In the genomic region with DNA sequence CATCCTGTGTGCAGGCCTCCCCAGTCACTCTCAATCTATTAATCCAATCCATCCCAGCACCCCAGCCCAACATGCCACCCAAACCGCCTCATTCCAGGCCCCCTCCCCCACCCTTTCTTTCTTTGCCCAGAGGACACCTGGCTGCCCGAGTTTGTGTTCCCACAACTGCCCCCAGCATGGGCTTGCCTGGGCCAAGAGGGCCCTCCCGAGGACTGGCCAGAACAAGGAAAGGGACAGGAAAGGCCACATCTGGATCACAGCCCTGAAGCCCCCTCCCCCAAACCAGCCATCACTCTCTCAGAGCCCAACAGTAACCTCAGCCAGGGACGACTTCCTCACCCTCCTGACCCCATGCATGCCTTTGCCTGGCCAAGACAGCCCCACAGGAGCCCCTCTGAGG, we compare ENCODE assay signal across 18 cellular contexts. TPM values are rescaled to one million over a fixed set of nuclear protein-coding genes. Genes with fewer than 3 reads are reported as not detected.
DNase-seq lines count a peak whose midpoint lies in the region; ATAC-seq, FAIRE-seq and TF ChIP-seq lines count a peak whose summit lies in the region.
"Had no signal": no experiment of that assay in that cellular context is flagged by ENCODE, and none has a peak within 500 bp of the region (broad histone marks: within the 10 kb centered on the region; RNA-seq: fewer than 3 reads in every experiment).

No MANE protein-coding gene starts in this region.

- H3K4me3 ChIP-seq in cardiac fibroblast (replicated peaks in 1 of 2; ENCODE audit: low read depth in 2 of 2, low read length in 2 of 2) (peak overlapping the region; percentile 59), thoracic aorta (peak overlapping the region; percentile 74)

- H3K27me3 ChIP-seq in H9 (ENCODE audit: insufficient read depth, low read length) (no peaks in the 10 kb centered on the region), thoracic aorta (replicated peaks; ENCODE audit: insufficient read depth) (no peaks in the 10 kb centered on the region)

- H3K27me3 Mint-ChIP-seq in H9 (ENCODE audit: low read depth) (peaks cover 35% of the 10 kb centered on the region), mesothelial cell of epicardium (ENCODE audit: low read depth) (peaks cover 15% of the 10 kb centered on the region)

- no peak overlapping the region for H3K9ac ChIP-seq in H9 (ENCODE audit: extremely low read depth, insufficient read length, low read length)

- no peak overlapping the region for H3K4me2 ChIP-seq in H9 (ENCODE audit: insufficient read depth, insufficient read length, low read length)

- no peak overlapping the region for H4K91ac ChIP-seq in H9 (ENCODE audit: insufficient read length, low read depth, low read length)

- H3K4me1 ChIP-seq in H9 (ENCODE audit: insufficient read depth, low read length), result 0 out of 2 replicates have a peak, but pooled peaks cover 2% of the 10 kb centered on the region
- H3K4me1 ChIP-seq in thoracic aorta (ENCODE audit: control insufficient read depth in 1 of 2, low read depth in 2 of 2), result peaks cover 25 to 82% of the 10 kb centered on the region in 2 donors

- H2BK12ac ChIP-seq in H9 (ENCODE audit: insufficient read length, low read depth, low read length), result no peak overlapping the region

- H4K5ac ChIP-seq in H9 (ENCODE audit: insufficient read length, low read depth, low read length), result no peak overlapping the region

- TF ChIP-seq CTCF in H9 (conservative IDR thresholded peaks at IDR 0.05) (no peak), cardiac fibroblast (IDR thresholded peaks at IDR 0.05; ENCODE audit: low read depth, low read length) (no peak), mesothelial cell of epicardium (IDR thresholded peaks at IDR 0.05; ENCODE audit: unreplicated experiment) (no peak), thoracic aorta (IDR thresholded peaks at IDR 0.05) (no peak)

- H2BK120ac ChIP-seq in H9 (ENCODE audit: low read depth, low read length, poor library complexity, severe bottlenecking), result no peak overlapping the region

- H2BK5ac ChIP-seq in H9 (ENCODE audit: insufficient read length, low read length), result no peak overlapping the region

- FAIRE-seq in GM19239 (lab: Jason Lieb, UNC), result no peak
- FAIRE-seq: GM18507 had no signal

- no peaks in the 10 kb centered on the region for H3K36me3 ChIP-seq in thoracic aorta

- H2BK20ac ChIP-seq in H9 (ENCODE audit: low read depth, low read length, poor library complexity, severe bottlenecking), result no peak overlapping the region

- H3K23ac ChIP-seq in H9 (ENCODE audit: insufficient read length, low read depth, low read length), result no peak overlapping the region

- peak overlapping the region; percentile 3; the same call in 1 of the 2 replicates for H3K14ac ChIP-seq in H9 (ENCODE audit: insufficient read depth, low read length)

- no peak overlapping the region for H3T11ph ChIP-seq in H9 (ENCODE audit: low read length)

- no peak overlapping the region for H4K8ac ChIP-seq in H9 (replicated peaks; ENCODE audit: insufficient read length, low read depth, low read length)

- H3K4me1 Mint-ChIP-seq in H9, result peaks cover 21 to 30% of the 10 kb centered on the region in 2 experiments
- H3K4me1 Mint-ChIP-seq in mesothelial cell of epicardium, result peaks cover 47% of the 10 kb centered on the region
- H3K4me1 Mint-ChIP-seq: stimulated activated effector memory CD8-positive, alpha-beta T cell treated with anti-CD3 and anti-CD28 coated beads, Interleukin-12 subunit alpha, Interleukin-12 subunit beta, amount 100 ng/mL, for 72 hours had no signal

- H3K36me3 Mint-ChIP-seq in H9 (ENCODE audit: insufficient read depth in 1 of 3, low read depth in 3 of 3) (no peaks in the 10 kb centered on the region), mesothelial cell of epicardium (no peaks in the 10 kb centered on the region)
- H3K36me3 Mint-ChIP-seq: stimulated activated effector memory CD8-positive, alpha-beta T cell treated with anti-CD3 and anti-CD28 coated beads, Interleukin-12 subunit alpha, Interleukin-12 subunit beta, amount 100 ng/mL, for 72 hours had no signal

- no peak overlapping the region for H2BK15ac ChIP-seq in H9 (ENCODE audit: low read depth, low read length)

- no peaks in the 10 kb centered on the region for H3K9me3 Mint-ChIP-seq in H9
- H3K9me3 Mint-ChIP-seq in mesothelial cell of epicardium, result no peaks in the 10 kb centered on the region
- H3K9me3 Mint-ChIP-seq: effector memory CD8-positive, alpha-beta T cell; stimulated activated effector memory CD8-positive, alpha-beta T cell treated with anti-CD3 and anti-CD28 coated beads, Interleukin-12 subunit alpha, Interleukin-12 subunit beta, amount 100 ng/mL, for 72 hours had no signal

- no peak overlapping the region; a peak in 1 of 5 replicates for H3K4me3 Mint-ChIP-seq in H9
- H3K4me3 Mint-ChIP-seq in mesothelial cell of epicardium, result peak overlapping the region; percentile 62
- H3K4me3 Mint-ChIP-seq: effector memory CD8-positive, alpha-beta T cell; stimulated activated effector memory CD8-positive, alpha-beta T cell treated with anti-CD3 and anti-CD28 coated beads, Interleukin-12 subunit alpha, Interleukin-12 subunit beta, amount 100 ng/mL, for 72 hours had no signal

- no peak overlapping the region for H3K56ac ChIP-seq in H9 (ENCODE audit: insufficient read length, low read depth, low read length)

- H3K79me2 ChIP-seq in H9 (ENCODE audit: insufficient read depth, low read length), result no peaks in the 10 kb centered on the region

- no peak overlapping the region; a peak in 1 of 7 replicates for H3K27ac Mint-ChIP-seq in H9
- peak overlapping the region; percentile 57 for H3K27ac Mint-ChIP-seq in mesothelial cell of epicardium
- H3K27ac Mint-ChIP-seq: effector memory CD8-positive, alpha-beta T cell; stimulated activated effector memory CD8-positive, alpha-beta T cell treated with anti-CD3 and anti-CD28 coated beads, Interleukin-12 subunit alpha, Interleukin-12 subunit beta, amount 100 ng/mL, for 72 hours had no signal

- H2AFZ ChIP-seq in H9 (ENCODE audit: low read length), result no peak overlapping the region

- H2AK5ac ChIP-seq in H9 (ENCODE audit: insufficient read length, low read length), result no peak overlapping the region

- H3K27ac ChIP-seq in H9 (ENCODE audit: insufficient read length, low read depth, low read length) (no peak overlapping the region), thoracic aorta (peak overlapping the region; percentile 89 to 91)

- H3K79me1 ChIP-seq in H9 (ENCODE audit: insufficient read depth, low read depth, low read length, poor library complexity, severe bottlenecking), result no peaks in the 10 kb centered on the region

- H3K4ac ChIP-seq in H9 (ENCODE audit: low read depth, low read length), result no peak overlapping the region

- DNase-seq in H9, result no peak
- DNase-seq in cardiac fibroblast (ENCODE audit: low read depth in 2 of 2), result no peak
- DNase-seq in mesothelial cell of epicardium (ENCODE audit: low spot score in 2 of 2, unreplicated experiment in 2 of 2), result no peak
- DNase-seq in thoracic aorta (ENCODE audit: low spot score), result no peak
- no peak for DNase-seq in DMS114 treated with DMSO at 0.1 percent for 48 hours (lab: John Stamatoyannopoulos, UW; ENCODE audit: unreplicated experiment)
- DNase-seq in activated T-cell treated with anti-CD3 and anti-CD28 coated beads for 4 hours, result no peak
- no peak for DNase-seq in GM19239 (ENCODE audit: insufficient read length, low spot score)
- DNase-seq: activated CD4-positive, CD25-positive, alpha-beta regulatory T cell; amniotic stem cell; COR-L47; effector memory CD8-positive, alpha-beta T cell; GF-D8; NK-92 treated with Interleukin-12 subunit alpha and Interleukin-12 subunit beta, amount 100 ng/mL, for 24 hours; posterior cingulate gyrus; stimulated activated CD4-positive, alpha-beta T cell treated with anti-CD3 and anti-CD28 coated beads, Interleukin-4, amount 100 ng/mL, for 1 hour had no signal

- WGBS in H9 (ENCODE audit: extremely low coverage, insufficient read length, low lambda C conversion rate), result no CpG with 5 or more reads among the region's 4 CpGs

- H4K20me1 ChIP-seq in H9 (ENCODE audit: control insufficient read depth, insufficient read depth, insufficient read length), result no peaks in the 10 kb centered on the region

- ATAC-seq in thoracic aorta (ENCODE audit: insufficient number of reproducible peaks, low FRiP score, low read depth), result no peak
- ATAC-seq in activated CD4-positive, CD25-positive, alpha-beta regulatory T cell treated with anti-CD3 and anti-CD28 coated beads, Interleukin-2, amount 50 U/mL, for 24 hours, result no peak
- ATAC-seq: effector memory CD8-positive, alpha-beta T cell; stimulated activated effector memory CD8-positive, alpha-beta T cell treated with anti-CD3 and anti-CD28 coated beads, Interleukin-12 subunit alpha, Interleukin-12 subunit beta, amount 100 ng/mL, for 72 hours had no signal

- H3K18ac ChIP-seq in H9 (ENCODE audit: insufficient read length, low read depth, low read length), result no peak overlapping the region

- H3K9me3 ChIP-seq in H9 (ENCODE audit: control insufficient read depth, low read depth, low read length) (no peaks in the 10 kb centered on the region), thoracic aorta (no peaks in the 10 kb centered on the region)

- no peaks in the 10 kb centered on the region for H3K23me2 ChIP-seq in H9 (ENCODE audit: insufficient read length, low read depth, low read length, poor library complexity, severe bottlenecking)

RNA-seq across cellular contexts. Expression of a gene that starts 1.2 kb away (rescaled TPM):
- 3.2 and 3.4 TPM in 2 replicates for total RNA-seq in H9 (2021)
- 116 to 130 TPM (median 117 TPM) in 3 replicates for total RNA-seq in mesothelial cell of epicardium
- 1,000 to 10,000 TPM; 1,836 to 2,296 TPM for total RNA-seq in thoracic aorta

Comparison
In these comparisons a context has a peak if more than half of its experiments do, and no peak if none do; other contexts are left out.
1. RNA of a gene that starts 1.2 kb away (total RNA-seq): 1,836 to 2,296 TPM in thoracic aorta and 116 to 130 TPM in mesothelial cell of epicardium; 3.2 to 3.4 TPM in H9; every median in the first group is over 10 times any median in the second.